25 cellular contexts compared by ENCODE assay signal in the genomic region with DNA sequence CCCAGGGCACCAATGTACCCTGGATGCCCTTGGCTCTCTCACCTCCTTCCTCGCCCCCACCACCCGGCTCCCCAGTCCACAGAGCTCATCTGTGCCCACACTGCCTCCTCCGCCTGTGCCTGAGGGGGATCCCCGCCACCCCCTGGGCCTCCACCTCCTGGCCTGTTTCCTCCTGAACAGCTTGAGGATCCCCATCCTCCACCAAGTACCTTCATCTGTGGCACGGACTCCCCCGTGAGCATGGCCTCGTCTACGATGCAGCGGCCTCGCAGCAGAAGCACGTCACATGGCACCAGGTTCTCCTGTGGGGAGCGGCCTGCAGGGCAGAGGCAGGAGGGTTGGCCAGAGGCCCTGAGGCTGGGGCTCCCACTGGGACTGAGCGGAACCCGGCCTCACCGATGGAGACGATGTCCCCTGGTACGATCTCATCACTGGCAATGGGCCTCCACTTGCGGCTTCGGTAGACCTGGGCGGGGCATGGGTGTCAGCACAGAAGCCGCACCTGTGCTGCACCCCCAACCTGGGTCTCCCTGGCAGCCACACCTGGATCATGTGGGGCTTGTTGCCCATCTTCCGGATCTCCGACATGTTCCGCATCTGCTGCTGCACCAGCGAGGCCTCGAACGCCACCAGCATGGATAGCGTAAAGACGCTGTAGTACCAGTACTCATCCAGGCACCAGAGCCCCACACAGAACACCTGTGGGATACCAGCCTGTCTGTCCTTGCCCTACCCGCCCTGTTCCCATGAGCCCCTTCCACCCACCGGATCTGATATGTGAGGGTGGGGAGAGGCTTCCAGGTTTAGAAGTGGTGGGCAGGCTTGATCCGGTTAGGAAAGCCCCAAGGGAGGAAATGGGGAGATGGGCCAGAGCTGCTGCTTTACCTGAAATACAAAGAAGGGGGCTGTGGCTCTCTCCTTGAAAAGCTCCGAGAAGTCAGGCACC. TPM values are rescaled to one million over a fixed set of nuclear protein-coding genes. Genes with fewer than 3 reads are reported as not detected.
A peak's percentile ranks its signal among the peaks of the same experiment; 100 is the strongest.
DNase-seq lines count a peak whose midpoint lies in the region; ATAC-seq, FAIRE-seq and TF ChIP-seq lines count a peak whose summit lies in the region.
"Had no signal": no experiment of that assay in that cellular context is flagged by ENCODE, and none has a peak within 500 bp of the region (broad histone marks: within the 10 kb centered on the region; RNA-seq: fewer than 3 reads in every experiment).

No MANE protein-coding gene starts in this region.

- no peak overlapping the region for H3K4me3 Mint-ChIP-seq in stimulated activated naive B cell treated with anti-CD40 and anti-IgM and Interleukin-4, amounts not matched to agents 10 μg/mL and 1 μg/mL and 100 μg/mL, for 72 hours
- H3K4me3 Mint-ChIP-seq: activated CD4-positive, alpha-beta T cell treated with anti-CD3 and anti-CD28 coated beads for 36 hours; GM23338; natural killer cell; type B pancreatic cell had no signal

- H3K27me3 Mint-ChIP-seq in stimulated activated naive B cell treated with anti-CD40 and anti-IgM and Interleukin-4, amounts not matched to agents 10 μg/mL and 1 μg/mL and 100 μg/mL, for 72 hours: no peaks in the 10 kb centered on the region
- H3K27me3 Mint-ChIP-seq: activated CD4-positive, alpha-beta T cell treated with anti-CD3 and anti-CD28 coated beads for 36 hours; type B pancreatic cell had no signal

- 95% methylated on average over 21 of the region's 33 CpGs for WGBS in esophagus muscularis mucosa

- peaks cover 0 to 7% of the 10 kb centered on the region in 2 donors for H3K4me1 ChIP-seq in right atrium auricular region
- H3K4me1 ChIP-seq in esophagus muscularis mucosa: peaks cover 7 to 21% (median 9%) of the 10 kb centered on the region in 4 donors
- H3K4me1 ChIP-seq: A549, colonic mucosa had no signal

- H3K36me3 ChIP-seq in right atrium auricular region (peaks cover 84% of the 10 kb centered on the region), esophagus muscularis mucosa (peaks cover 71 to 86% (median 84%) of the 10 kb centered on the region in 4 donors)

- TF ChIP-seq POLR2A in H54 (IDR thresholded peaks at IDR 0.05; ENCODE audit: low read depth, low read length) (no peak), esophagus muscularis mucosa (IDR thresholded peaks at IDR 0.05; ENCODE audit: low read depth) (no peak)

- DNase-seq in Right ventricle myocardium superior: peak; percentile 30
- no peak for DNase-seq in right atrium auricular region (ENCODE audit: low spot score)
- peak; percentile 1 for DNase-seq in H54 (ENCODE audit: insufficient read length, low spot score)
- DNase-seq in islet precursor cell: peak; percentile 45
- DNase-seq in stimulated activated naive B cell treated with anti-CD40 and anti-IgM and Interleukin-4, amounts not matched to agents 10 μg/mL and 1 μg/mL and 100 μg/mL, for 72 hours: no peak
- DNase-seq in esophagus muscularis mucosa (ENCODE audit: extremely low spot score): no peak
- no peak for DNase-seq in ureter (ENCODE audit: low spot score)
- DNase-seq in activated naive CD4-positive, alpha-beta T cell treated with anti-CD3 and anti-CD28 coated beads, Interleukin-2, amount 50 U/mL, for 16 hours: no peak
- DNase-seq: activated CD4-positive, alpha-beta T cell treated with anti-CD3 and anti-CD28 coated beads for 36 hours; activated naive CD4-positive, alpha-beta T cell; colonic mucosa; effector memory CD4-positive, alpha-beta T cell; foreskin melanocyte; midbrain; MV-4-11; natural killer cell; NCI-H526; sigmoid colon; T-helper 2 cell had no signal

- no peak overlapping the region for H3K4me3 ChIP-seq in right atrium auricular region
- H3K4me3 ChIP-seq in esophagus muscularis mucosa: no peak overlapping the region
- H3K4me3 ChIP-seq: A549, colonic mucosa, GM23338, sigmoid colon had no signal

- TF ChIP-seq CTCF in right atrium auricular region (IDR thresholded peaks at IDR 0.05): no peak
- TF ChIP-seq CTCF in esophagus muscularis mucosa (IDR thresholded peaks at IDR 0.05): no peak

- H3K4me1 Mint-ChIP-seq in stimulated activated naive B cell treated with anti-CD40 and anti-IgM and Interleukin-4, amounts not matched to agents 10 μg/mL and 1 μg/mL and 100 μg/mL, for 72 hours: peaks cover 15% of the 10 kb centered on the region in 2 donors

- no peak for ATAC-seq in Right ventricle myocardium superior (ENCODE audit: poor library complexity)
- ATAC-seq in stimulated activated naive B cell treated with anti-CD40 and anti-IgM and Interleukin-4, amounts not matched to agents 10 μg/mL and 1 μg/mL and 100 μg/mL, for 72 hours (replicated peaks): no peak
- ATAC-seq: A549; activated CD4-positive, alpha-beta T cell treated with anti-CD3 and anti-CD28 coated beads for 36 hours; esophagus mucosa; GM23338; natural killer cell had no signal

- TF ChIP-seq EP300 in esophagus muscularis mucosa (IDR thresholded peaks at IDR 0.05): no peak

- H3K36me3 Mint-ChIP-seq in stimulated activated naive B cell treated with anti-CD40 and anti-IgM and Interleukin-4, amounts not matched to agents 10 μg/mL and 1 μg/mL and 100 μg/mL, for 72 hours: peaks cover 56 to 68% of the 10 kb centered on the region in 2 donors
- H3K36me3 Mint-ChIP-seq: natural killer cell had no signal

- peak overlapping the region; percentile 51 for H3K27ac Mint-ChIP-seq in stimulated activated naive B cell treated with anti-CD40 and anti-IgM and Interleukin-4, amounts not matched to agents 10 μg/mL and 1 μg/mL and 100 μg/mL, for 72 hours
- H3K27ac Mint-ChIP-seq: activated CD4-positive, alpha-beta T cell treated with anti-CD3 and anti-CD28 coated beads for 36 hours; GM23338; natural killer cell; type B pancreatic cell had no signal

- H3K9me3 Mint-ChIP-seq in stimulated activated naive B cell treated with anti-CD40 and anti-IgM and Interleukin-4, amounts not matched to agents 10 μg/mL and 1 μg/mL and 100 μg/mL, for 72 hours: no peaks in the 10 kb centered on the region
- H3K9me3 Mint-ChIP-seq: GM23338, natural killer cell, type B pancreatic cell had no signal

- H3K27ac ChIP-seq in right atrium auricular region (no peak overlapping the region), esophagus muscularis mucosa (replicated peaks in 1 of 4) (no peak overlapping the region)
- H3K27ac ChIP-seq: A549, colonic mucosa, parathyroid adenoma, sigmoid colon had no signal

- H3K27me3 ChIP-seq in right atrium auricular region: no peaks in the 10 kb centered on the region
- no peaks in the 10 kb centered on the region for H3K27me3 ChIP-seq in esophagus muscularis mucosa
- H3K27me3 ChIP-seq: colonic mucosa, sigmoid colon had no signal

- FAIRE-seq in H54 (lab: Jason Lieb, UNC): no peak
- FAIRE-seq: A549, islet of Langerhans had no signal

- H3K9me3 ChIP-seq in right atrium auricular region (no peaks in the 10 kb centered on the region), esophagus muscularis mucosa (no peaks in the 10 kb centered on the region)
- H3K9me3 ChIP-seq: A549, colonic mucosa, sigmoid colon had no signal

- intact Hi-C loops in Right ventricle myocardium superior (cut with DNase I) (no loop called here), esophagus muscularis mucosa (cut with DNase I) (no loop called here)

RNA-seq across cellular contexts. Expression of gene ATP13A1, which starts 6.8 kb away (rescaled TPM):
- total RNA-seq in Right ventricle myocardium superior (16.2 TPM), right atrium auricular region (10 to 100 TPM; 23.6 to 62.1 TPM), esophagus muscularis mucosa (100 to 1,000 TPM in 1 of 4 donors, 10 to 100 TPM in 3; 59.3 to 104 (median 81.7) TPM), ureter (74.9 TPM)

RNA-seq across cellular contexts. Expression of gene ZNF101, which starts 11.9 kb away (rescaled TPM):
- total RNA-seq in Right ventricle myocardium superior (2.9 TPM), right atrium auricular region (1 to 10 TPM; 3.0 to 3.4 TPM), esophagus muscularis mucosa (1 to 10 TPM; 4.5 to 7.1 (median 5.7) TPM), ureter (13.8 TPM)

RNA-seq across cellular contexts. Expression of gene GMIP, which starts 13.3 kb away (rescaled TPM):
- total RNA-seq in Right ventricle myocardium superior (3.0 TPM), right atrium auricular region (1 to 10 TPM; 2.3 to 4.9 TPM), esophagus muscularis mucosa (10 to 100 TPM in 1 of 4 donors, 1 to 10 TPM in 3; 6.9 to 15.9 (median 7.5) TPM), ureter (25.0 TPM)

RNA-seq across cellular contexts. Expression of gene LPAR2, which starts 28.7 kb away (rescaled TPM):
- 1.7 TPM for total RNA-seq in Right ventricle myocardium superior
- total RNA-seq in right atrium auricular region: 1 to 10 TPM in 1 of 2 donors, under 1 TPM in 1; 0.89 to 3.1 TPM
- 1 to 10 TPM in 2 of 4 donors, under 1 TPM in 2; 0.69 to 2.7 (median 1.0) TPM for total RNA-seq in esophagus muscularis mucosa
- 28.6 TPM for total RNA-seq in ureter

RNA-seq across cellular contexts. Expression of gene PBX4, which starts 38.2 kb away (rescaled TPM):
- total RNA-seq in Right ventricle myocardium superior (not detected), right atrium auricular region (not detected), esophagus muscularis mucosa (1 to 10 TPM in 1 of 4 donors, under 1 TPM in 2, not detected in 1; 0.66 to 3.7 (median 0.98) TPM), ureter (12.7 TPM)

Comparison
In these comparisons a context has a peak if more than half of its experiments do, and no peak if none do; other contexts are left out.
1. DNase-seq: peak in Right ventricle myocardium superior (single experiment), H54 (single experiment) and islet precursor cell (single experiment); none in right atrium auricular region (single experiment), stimulated activated naive B cell treated with anti-CD40 and anti-IgM and Interleukin-4, amounts not matched to agents 10 μg/mL and 1 μg/mL and 100 μg/mL, for 72 hours (single experiment), esophagus muscularis mucosa (single experiment), ureter (single experiment) and activated naive CD4-positive, alpha-beta T cell treated with anti-CD3 and anti-CD28 coated beads, Interleukin-2, amount 50 U/mL, for 16 hours (single experiment).